1 cellular context compared by ENCODE assay signal in the genomic region with DNA sequence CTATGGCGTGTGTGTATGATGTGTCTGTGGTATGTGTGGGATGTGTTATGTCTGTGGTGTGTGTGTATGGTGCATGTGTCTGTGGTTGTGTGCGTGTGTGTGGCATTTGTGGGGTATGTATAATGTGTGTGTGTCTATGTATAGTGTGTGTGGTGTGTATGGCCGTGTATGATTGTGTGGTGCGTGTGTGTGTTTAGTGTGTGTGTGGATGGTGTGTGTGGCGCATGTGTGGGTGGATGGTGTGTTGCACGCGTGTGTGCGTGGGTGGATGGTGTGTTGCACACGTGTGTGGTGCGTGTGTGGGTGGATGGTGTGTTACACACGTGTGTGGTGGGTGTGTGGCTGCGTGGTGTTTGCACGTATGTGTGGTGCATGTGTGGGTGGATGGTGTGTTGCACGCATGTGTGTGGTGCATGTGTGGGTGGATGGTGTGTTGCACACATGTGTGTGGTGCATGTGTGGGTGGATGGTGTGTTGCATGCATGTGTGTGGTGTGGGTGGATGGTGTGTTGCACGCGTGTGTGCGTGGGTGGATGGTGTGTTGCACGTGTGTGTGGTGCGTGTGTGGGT.
TF ChIP-seq lines count a peak whose summit lies in the region.

No MANE protein-coding gene starts in this region.

TF ChIP-seq in HepG2, 621 proteins besides CTCF, POLR2A, EP300 and RAD21 (continues in another document):
- TF ChIP-seq ZNF839 (CRISPR knock-in tag; IDR thresholded peaks at IDR 0.05; ENCODE audit: borderline replicate concordance) (no peak), ATF7-NPFF (CRISPR knock-in tag; IDR thresholded peaks at IDR 0.05; ENCODE audit: low read depth) (no peak), ZSCAN30 (CRISPR knock-in tag; IDR thresholded peaks at IDR 0.05) (no peak), PBX3 (CRISPR knock-in tag; IDR thresholded peaks at IDR 0.05; ENCODE audit: borderline replicate concordance) (no peak), LCORL (IDR thresholded peaks at IDR 0.05) (0 out of 2 replicates have a peak, but pooled peaks have one; percentile 11), LCORL (CRISPR knock-in tag; IDR thresholded peaks at IDR 0.05) (no peak), TCF12 (IDR thresholded peaks at IDR 0.05) (no peak), TCF12 (CRISPR knock-in tag; IDR thresholded peaks at IDR 0.05) (no peak), ZC3H13 (CRISPR knock-in tag; IDR thresholded peaks at IDR 0.05) (no peak), CENPT (CRISPR knock-in tag; IDR thresholded peaks at IDR 0.05; ENCODE audit: low read depth) (no peak), FOXA1 (IDR thresholded peaks at IDR 0.05) (peak; percentile 9; the same call in 1 of the 2 replicates), FOXA1 (CRISPR knock-in tag; IDR thresholded peaks at IDR 0.05) (no peak), NR2F2 (IDR thresholded peaks at IDR 0.05; ENCODE audit: borderline replicate concordance, low read depth) (no peak), PAX8 (CRISPR knock-in tag; IDR thresholded peaks at IDR 0.05; ENCODE audit: borderline replicate concordance) (no peak), KLF12 (CRISPR knock-in tag; IDR thresholded peaks at IDR 0.05; ENCODE audit: borderline replicate concordance) (no peak), KDM2A (CRISPR knock-in tag; IDR thresholded peaks at IDR 0.05; ENCODE audit: borderline replicate concordance, low read depth) (no peak), ZNF414 (CRISPR knock-in tag; IDR thresholded peaks at IDR 0.05) (no peak), HNRNPLL (IDR thresholded peaks at IDR 0.05; ENCODE audit: low read depth, low read length, poor library complexity, severe bottlenecking) (no peak), KAT8 (CRISPR knock-in tag; IDR thresholded peaks at IDR 0.05) (no peak), HOXA3 (CRISPR knock-in tag; IDR thresholded peaks at IDR 0.05) (no peak), HNRNPL (IDR thresholded peaks at IDR 0.05; ENCODE audit: low read depth, low read length) (peak; percentile 53; the same call in 1 of the 2 replicates), MYC (CRISPR knock-in tag; IDR thresholded peaks at IDR 0.05; ENCODE audit: borderline replicate concordance) (no peak), CHD2 (IDR thresholded peaks at IDR 0.05; ENCODE audit: low read depth, low read length) (no peak), ZNF207 (IDR thresholded peaks at IDR 0.05; ENCODE audit: borderline replicate concordance) (0 out of 2 replicates have a peak, but pooled peaks have one; percentile 60), MNT (IDR thresholded peaks at IDR 0.05) (peak; percentile 49), ATF7 (IDR thresholded peaks at IDR 0.05) (peak; percentile 14; the same call in 1 of the 2 replicates), ATF7 (CRISPR knock-in tag; IDR thresholded peaks at IDR 0.05) (no peak), ZNF703 (CRISPR knock-in tag; IDR thresholded peaks at IDR 0.05; ENCODE audit: borderline replicate concordance) (no peak), RAD51 (IDR thresholded peaks at IDR 0.05; ENCODE audit: borderline replicate concordance) (peak; percentile 16; the same call in 1 of the 2 replicates), RERE (CRISPR knock-in tag; IDR thresholded peaks at IDR 0.05; ENCODE audit: low read depth) (no peak), SP1 (IDR thresholded peaks at IDR 0.05) (0 out of 2 replicates have a peak, but pooled peaks have one; percentile 27), SP1 (CRISPR knock-in tag; IDR thresholded peaks at IDR 0.05) (no peak), PPARG (CRISPR knock-in tag; conservative IDR thresholded peaks at IDR 0.05) (no peak), HNF4A (CRISPR knock-in tag; IDR thresholded peaks at IDR 0.05) (no peak), DNMT1 (CRISPR knock-in tag; IDR thresholded peaks at IDR 0.05) (peak; percentile 47; the same call in 1 of the 2 replicates), ZNF12 (CRISPR knock-in tag; IDR thresholded peaks at IDR 0.05) (no peak), ATF1 (CRISPR knock-in tag; IDR thresholded peaks at IDR 0.05) (no peak), TRIM24 (CRISPR knock-in tag; IDR thresholded peaks at IDR 0.05) (no peak), CBX2 (IDR thresholded peaks at IDR 0.05; ENCODE audit: low read depth, low read length) (no peak), CBX2 (CRISPR knock-in tag; IDR thresholded peaks at IDR 0.05; ENCODE audit: low read depth) (no peak), ZNF274 (CRISPR knock-in tag; IDR thresholded peaks at IDR 0.05) (no peak), SMAD3 (CRISPR knock-in tag; IDR thresholded peaks at IDR 0.05) (no peak), TAF15 (IDR thresholded peaks at IDR 0.05; ENCODE audit: low read depth, low read length, poor library complexity, severe bottlenecking) (no peak), ZNF749 (CRISPR knock-in tag; IDR thresholded peaks at IDR 0.05; ENCODE audit: borderline replicate concordance) (no peak), IRF2 (CRISPR knock-in tag; IDR thresholded peaks at IDR 0.05) (no peak)
- TF ChIP-seq, protein P1, sequence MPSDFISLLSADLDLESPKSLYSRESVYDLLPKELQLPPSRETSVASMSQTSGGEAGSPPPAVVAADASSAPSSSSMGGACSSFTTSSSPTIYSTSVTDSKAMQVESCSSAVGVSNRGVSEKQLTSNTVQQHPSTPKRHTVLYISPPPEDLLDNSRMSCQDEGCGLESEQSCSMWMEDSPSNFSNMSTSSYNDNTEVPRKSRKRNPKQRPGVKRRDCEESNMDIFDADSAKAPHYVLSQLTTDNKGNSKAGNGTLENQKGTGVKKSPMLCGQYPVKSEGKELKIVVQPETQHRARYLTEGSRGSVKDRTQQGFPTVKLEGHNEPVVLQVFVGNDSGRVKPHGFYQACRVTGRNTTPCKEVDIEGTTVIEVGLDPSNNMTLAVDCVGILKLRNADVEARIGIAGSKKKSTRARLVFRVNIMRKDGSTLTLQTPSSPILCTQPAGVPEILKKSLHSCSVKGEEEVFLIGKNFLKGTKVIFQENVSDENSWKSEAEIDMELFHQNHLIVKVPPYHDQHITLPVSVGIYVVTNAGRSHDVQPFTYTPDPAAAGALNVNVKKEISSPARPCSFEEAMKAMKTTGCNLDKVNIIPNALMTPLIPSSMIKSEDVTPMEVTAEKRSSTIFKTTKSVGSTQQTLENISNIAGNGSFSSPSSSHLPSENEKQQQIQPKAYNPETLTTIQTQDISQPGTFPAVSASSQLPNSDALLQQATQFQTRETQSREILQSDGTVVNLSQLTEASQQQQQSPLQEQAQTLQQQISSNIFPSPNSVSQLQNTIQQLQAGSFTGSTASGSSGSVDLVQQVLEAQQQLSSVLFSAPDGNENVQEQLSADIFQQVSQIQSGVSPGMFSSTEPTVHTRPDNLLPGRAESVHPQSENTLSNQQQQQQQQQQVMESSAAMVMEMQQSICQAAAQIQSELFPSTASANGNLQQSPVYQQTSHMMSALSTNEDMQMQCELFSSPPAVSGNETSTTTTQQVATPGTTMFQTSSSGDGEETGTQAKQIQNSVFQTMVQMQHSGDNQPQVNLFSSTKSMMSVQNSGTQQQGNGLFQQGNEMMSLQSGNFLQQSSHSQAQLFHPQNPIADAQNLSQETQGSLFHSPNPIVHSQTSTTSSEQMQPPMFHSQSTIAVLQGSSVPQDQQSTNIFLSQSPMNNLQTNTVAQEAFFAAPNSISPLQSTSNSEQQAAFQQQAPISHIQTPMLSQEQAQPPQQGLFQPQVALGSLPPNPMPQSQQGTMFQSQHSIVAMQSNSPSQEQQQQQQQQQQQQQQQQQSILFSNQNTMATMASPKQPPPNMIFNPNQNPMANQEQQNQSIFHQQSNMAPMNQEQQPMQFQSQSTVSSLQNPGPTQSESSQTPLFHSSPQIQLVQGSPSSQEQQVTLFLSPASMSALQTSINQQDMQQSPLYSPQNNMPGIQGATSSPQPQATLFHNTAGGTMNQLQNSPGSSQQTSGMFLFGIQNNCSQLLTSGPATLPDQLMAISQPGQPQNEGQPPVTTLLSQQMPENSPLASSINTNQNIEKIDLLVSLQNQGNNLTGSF (CRISPR knock-in tag; IDR thresholded peaks at IDR 0.05), result no peak
- TF ChIP-seq, protein P2, sequence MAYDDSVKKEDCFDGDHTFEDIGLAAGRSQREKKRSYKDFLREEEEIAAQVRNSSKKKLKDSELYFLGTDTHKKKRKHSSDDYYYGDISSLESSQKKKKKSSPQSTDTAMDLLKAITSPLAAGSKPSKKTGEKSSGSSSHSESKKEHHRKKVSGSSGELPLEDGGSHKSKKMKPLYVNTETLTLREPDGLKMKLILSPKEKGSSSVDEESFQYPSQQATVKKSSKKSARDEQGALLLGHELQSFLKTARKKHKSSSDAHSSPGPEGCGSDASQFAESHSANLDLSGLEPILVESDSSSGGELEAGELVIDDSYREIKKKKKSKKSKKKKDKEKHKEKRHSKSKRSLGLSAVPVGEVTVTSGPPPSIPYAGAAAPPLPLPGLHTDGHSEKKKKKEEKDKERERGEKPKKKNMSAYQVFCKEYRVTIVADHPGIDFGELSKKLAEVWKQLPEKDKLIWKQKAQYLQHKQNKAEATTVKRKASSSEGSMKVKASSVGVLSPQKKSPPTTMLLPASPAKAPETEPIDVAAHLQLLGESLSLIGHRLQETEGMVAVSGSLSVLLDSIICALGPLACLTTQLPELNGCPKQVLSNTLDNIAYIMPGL (CRISPR knock-in tag; IDR thresholded peaks at IDR 0.05; ENCODE audit: borderline replicate concordance in 1 of 2, low read depth in 1 of 2), result no peak
